18 cellular contexts compared by ENCODE assay signal in the genomic region with DNA sequence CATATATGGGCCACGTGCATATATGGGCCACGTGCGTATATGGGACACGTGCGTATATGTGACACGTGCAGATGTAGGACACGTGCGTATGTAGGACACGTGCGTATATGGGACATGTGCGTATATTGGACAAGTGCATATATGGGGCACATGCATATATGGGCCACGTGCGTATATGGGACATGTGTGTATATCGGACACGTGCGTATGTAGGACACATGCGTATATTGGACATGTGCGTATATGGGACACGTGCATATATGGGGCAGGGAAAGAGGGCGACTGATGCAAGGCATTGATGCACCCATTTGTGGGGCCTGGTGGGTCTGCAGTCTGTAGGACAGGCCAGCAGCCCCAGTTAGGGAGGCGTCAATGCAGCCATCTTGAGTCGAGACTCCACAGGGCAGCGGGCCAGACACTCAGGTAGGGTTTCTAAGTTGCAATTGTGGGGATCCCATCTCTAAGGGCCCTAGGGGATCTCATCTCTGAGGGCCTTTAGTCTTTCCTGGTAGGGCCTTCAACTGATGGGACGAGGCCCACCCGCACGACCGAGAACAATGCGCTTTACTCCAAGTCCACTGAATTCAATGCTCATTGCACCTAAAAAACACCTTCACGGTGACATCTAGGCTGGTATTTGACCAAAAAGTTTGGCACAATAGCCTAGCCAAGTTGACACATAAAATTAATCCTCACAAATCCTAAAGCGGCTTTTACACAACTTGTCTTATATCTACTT.
A peak's percentile ranks its signal among the peaks of the same experiment; 100 is the strongest.
DNase-seq lines count a peak whose midpoint lies in the region; ATAC-seq, FAIRE-seq and TF ChIP-seq lines count a peak whose summit lies in the region.
"Had no signal": no experiment of that assay in that cellular context is flagged by ENCODE, and none has a peak within 500 bp of the region (broad histone marks: within the 10 kb centered on the region; RNA-seq: fewer than 3 reads in every experiment).

No MANE protein-coding gene starts in this region.

- POLR2A ChIA-PET in HepG2 (lab: Yijun Ruan, JAX) = no interaction called here

- BruUV-seq in HepG2 (replicated peaks; lab: Mats Ljungman, UMichigan) = no TSS peak

- H3K14ac ChIP-seq in trophoblast cell (ENCODE audit: low read length) = no peak overlapping the region

- no peak overlapping the region for H3K4me3 Mint-ChIP-seq in endodermal cell
- H3K4me3 Mint-ChIP-seq: CD4-positive, alpha-beta memory T cell; H9 had no signal

- H3K27me3 ChIP-seq in HepG2 (ENCODE audit: control insufficient read depth in 1 of 2, insufficient read depth in 2 of 2, low read length in 2 of 2) (peaks cover 3 to 18% of the 10 kb centered on the region in 2 experiments; a peak in 2 of 5 replicates), right lobe of liver (no peaks in the 10 kb centered on the region), endodermal cell (ENCODE audit: control insufficient read depth, insufficient read depth, low read length, poor library complexity, severe bottlenecking) (no peaks in the 10 kb centered on the region), trophoblast cell (ENCODE audit: insufficient read depth, low read length) (no peaks in the 10 kb centered on the region)

- H2BK5ac ChIP-seq in trophoblast cell (ENCODE audit: low read depth, low read length, poor library complexity) = no peak overlapping the region

- WGBS in HepG2 (ENCODE audit: low lambda C conversion rate) = 88% methylated on average over 28 of the region's 30 CpGs
- WGBS in right lobe of liver (ENCODE audit: insufficient coverage, low coverage, low lambda C conversion rate, missing lambda C conversion rate) = 95% methylated on average over 22 of the region's 30 CpGs
- 94% methylated on average over 25 to 30 of the region's 30 CpGs for WGBS in endodermal cell (ENCODE audit: insufficient coverage in 1 of 2, insufficient read length in 1 of 2), 2 experiments
- no CpG with 5 or more reads among the region's 30 CpGs for WGBS in trophoblast cell (ENCODE audit: extremely low coverage, insufficient coverage, insufficient read length)

- TF ChIP-seq EP300 in HepG2 (IDR thresholded peaks at IDR 0.05; ENCODE audit: low read depth in 2 of 2, low read length in 2 of 2) (no peak), HepG2 (CRISPR knock-in tag; IDR thresholded peaks at IDR 0.05; ENCODE audit: borderline replicate concordance) (no peak)

- H3K27ac ChIP-seq in HepG2 (ENCODE audit: extremely low read length, insufficient read depth, low read length) = no peak overlapping the region
- no peak overlapping the region for H3K27ac ChIP-seq in right lobe of liver
- no peak overlapping the region for H3K27ac ChIP-seq in endodermal cell (ENCODE audit: low read depth, low read length)
- H3K27ac ChIP-seq in trophoblast cell (ENCODE audit: low read depth, low read length) = no peak overlapping the region
- H3K27ac ChIP-seq: 22Rv1, A549, C4-2B had no signal

- no peak overlapping the region for H2BK120ac ChIP-seq in trophoblast cell (ENCODE audit: insufficient read depth, low read length, poor library complexity)

- TF ChIP-seq CTCF in HepG2 (CRISPR knock-in tag; IDR thresholded peaks at IDR 0.05) (no peak), right lobe of liver (IDR thresholded peaks at IDR 0.05) (no peak), endodermal cell (conservative IDR thresholded peaks at IDR 0.05) (no peak)

- ATAC-seq in HepG2 (no peak), right lobe of liver (no peak), HG02970 (IDR thresholded peaks at IDR 0.05; ENCODE audit: low FRiP score, unreplicated experiment) (no peak)
- ATAC-seq: A549 had no signal

- H3K4me3 ChIP-seq in HepG2 (replicated peaks in 1 of 3; ENCODE audit: insufficient read depth in 1 of 3, low read depth in 2 of 3, low read length in 3 of 3) = no peak overlapping the region
- H3K4me3 ChIP-seq in right lobe of liver = no peak overlapping the region
- H3K4me3 ChIP-seq in endodermal cell (ENCODE audit: low read length) = no peak overlapping the region
- H3K4me3 ChIP-seq in trophoblast cell (ENCODE audit: low read depth, low read length) = peak overlapping the region; percentile 40
- H3K4me3 ChIP-seq: A549 had no signal

- no peak for FAIRE-seq in HepG2 (lab: Jason Lieb, UNC)
- FAIRE-seq: A549, GM19239, H1 had no signal

- H3K23ac ChIP-seq in trophoblast cell (ENCODE audit: low read length) = no peak overlapping the region

- H2AK5ac ChIP-seq in trophoblast cell (ENCODE audit: low read length) = no peak overlapping the region

- H3K79me2 ChIP-seq in HepG2 (ENCODE audit: insufficient read depth, low read length) = no peaks in the 10 kb centered on the region
- no peaks in the 10 kb centered on the region for H3K79me2 ChIP-seq in trophoblast cell (ENCODE audit: control insufficient read depth, insufficient read depth, low read length, poor library complexity)

- no peak overlapping the region for H4K12ac ChIP-seq in trophoblast cell (ENCODE audit: low read depth, low read length)

- H3K9me3 ChIP-seq in HepG2 (ENCODE audit: low read length) (no peaks in the 10 kb centered on the region), right lobe of liver (no peaks in the 10 kb centered on the region), endodermal cell (ENCODE audit: control insufficient read depth, low read length) (no peaks in the 10 kb centered on the region), trophoblast cell (ENCODE audit: insufficient read depth, low read depth, low read length) (peaks cover 7% of the 10 kb centered on the region)
- H3K9me3 ChIP-seq: A549 had no signal

- TF ChIP-seq POLR2A in HepG2 (IDR thresholded peaks at IDR 0.05; ENCODE audit: insufficient read depth in 1 of 2, low read depth in 2 of 2, low read length in 2 of 2) = no peak
- TF ChIP-seq POLR2A in right lobe of liver (IDR thresholded peaks at IDR 0.05) = no peak

- peaks cover 16% of the 10 kb centered on the region for H3K4me1 Mint-ChIP-seq in endodermal cell

- no peaks in the 10 kb centered on the region for H3K4me1 ChIP-seq in HepG2 (ENCODE audit: insufficient read depth, low read length)
- no peaks in the 10 kb centered on the region for H3K4me1 ChIP-seq in right lobe of liver
- peaks cover 7% of the 10 kb centered on the region for H3K4me1 ChIP-seq in endodermal cell (ENCODE audit: control insufficient read depth, insufficient read depth, low read length)
- H3K4me1 ChIP-seq in trophoblast cell (ENCODE audit: control insufficient read depth in 1 of 2, insufficient read depth in 2 of 2, low read length in 2 of 2) = no peaks in the 10 kb centered on the region
- H3K4me1 ChIP-seq: A549 had no signal

- H3K27me3 Mint-ChIP-seq in endodermal cell (ENCODE audit: insufficient read depth) = no peaks in the 10 kb centered on the region

- DNase-seq in HepG2 (ENCODE audit: low spot score) = no peak
- DNase-seq in right lobe of liver = no peak
- DNase-seq in endodermal cell = peak; percentile 27
- DNase-seq in trophoblast cell = no peak
- no peak for DNase-seq in activated naive CD4-positive, alpha-beta T cell treated with anti-CD3 and anti-CD28 coated beads, Interleukin-2, amount 50 U/mL, for 16 hours
- no peak for DNase-seq in NCI-H146 (lab: John Stamatoyannopoulos, UW)
- DNase-seq: AML-193; CD4-positive, alpha-beta memory T cell; DMS153; DMS79; GDM1; H9 had no signal

- H3K9me3 Mint-ChIP-seq in endodermal cell = no peaks in the 10 kb centered on the region
- H3K9me3 Mint-ChIP-seq: H9 had no signal

- no peak overlapping the region for H3K18ac ChIP-seq in trophoblast cell (ENCODE audit: low read length)

- no peak overlapping the region for H3K4ac ChIP-seq in trophoblast cell (ENCODE audit: low read depth, low read length)

- H4K8ac ChIP-seq in trophoblast cell (ENCODE audit: low read depth, low read length) = no peak overlapping the region

- H3K4me2 ChIP-seq in HepG2 (ENCODE audit: low read depth, low read length) (no peak overlapping the region), trophoblast cell (ENCODE audit: low read length) (no peak overlapping the region)
- H3K4me2 ChIP-seq: A549 had no signal

- no peaks in the 10 kb centered on the region for H3K79me1 ChIP-seq in trophoblast cell (ENCODE audit: low read length)

- H2BK12ac ChIP-seq in trophoblast cell (ENCODE audit: low read length) = no peak overlapping the region

- H3K36me3 ChIP-seq in HepG2 (replicated peaks in 1 of 2; ENCODE audit: control insufficient read depth in 1 of 2, insufficient read depth in 2 of 2, low read length in 2 of 2) (no peaks in the 10 kb centered on the region), right lobe of liver (no peaks in the 10 kb centered on the region), endodermal cell (ENCODE audit: control insufficient read depth, insufficient read depth, low read length) (no peaks in the 10 kb centered on the region), trophoblast cell (ENCODE audit: control insufficient read depth in 1 of 2, insufficient read depth in 2 of 2, low read length in 2 of 2) (no peaks in the 10 kb centered on the region)

- H2AFZ ChIP-seq in HepG2 (ENCODE audit: low read length) = no peak overlapping the region
- H2AFZ ChIP-seq in trophoblast cell (ENCODE audit: insufficient read depth, low read length, poor library complexity) = no peak overlapping the region

- no peaks in the 10 kb centered on the region for H3K36me3 Mint-ChIP-seq in endodermal cell (ENCODE audit: low read depth)
- H3K36me3 Mint-ChIP-seq: CD4-positive, alpha-beta memory T cell had no signal

- in situ Hi-C loops in HepG2 (cut with HindIII; ENCODE audit: extremely low pct_ligation_motif_present, low pct_unique_long_range_greater_than_20kb) = no loop called here

- H3K27ac Mint-ChIP-seq in endodermal cell = no peak overlapping the region
- H3K27ac Mint-ChIP-seq: CD4-positive, alpha-beta memory T cell; H9 had no signal

- CTCF ChIA-PET in HepG2 (lab: Yijun Ruan, JAX; ENCODE audit: low intra/inter-chr PET ratio, low total read pairs) = no interaction called here

- H3K9ac ChIP-seq in HepG2 (ENCODE audit: insufficient read depth, low read depth, low read length) (no peak overlapping the region), endodermal cell (ENCODE audit: extremely low read depth, low read length, poor library complexity, severe bottlenecking) (no peak overlapping the region), trophoblast cell (ENCODE audit: low read length) (no peak overlapping the region)

- intact Hi-C loops in HepG2 (cut with micrococcal nuclease; ENCODE audit: unreplicated experiment) (no loop called here), right lobe of liver (cut with DNase I) (no loop called here)

- TF ChIP-seq RAD21 in HepG2 (CRISPR knock-in tag; IDR thresholded peaks at IDR 0.05) = no peak

- no peaks in the 10 kb centered on the region for H4K20me1 ChIP-seq in HepG2 (ENCODE audit: insufficient read depth, low read length)

- no peak overlapping the region for H4K91ac ChIP-seq in trophoblast cell (ENCODE audit: low read depth, low read length)

TF ChIP-seq in HepG2, 621 proteins besides CTCF, POLR2A, EP300 and RAD21 (continues in another document):
- no peak for TF ChIP-seq ZNF569 (CRISPR knock-in tag; IDR thresholded peaks at IDR 0.05; ENCODE audit: borderline replicate concordance)
